ENCODE assay signal across 21 cellular contexts in genomic region chr7:75621124-75621523, GRCh38.
A peak's percentile ranks its signal among the peaks of the same experiment; 100 is the strongest.
DNase-seq lines count a peak whose midpoint lies in the region; ATAC-seq and TF ChIP-seq lines count a peak whose summit lies in the region.
"Had no signal": no experiment of that assay in that cellular context is flagged by ENCODE, and none has a peak within 500 bp of the region (broad histone marks: within the 10 kb centered on the region; RNA-seq: fewer than 3 reads in every experiment).

No MANE protein-coding gene starts in this region.

- no peaks in the 10 kb centered on the region for H3K79me1 ChIP-seq in H9 (ENCODE audit: insufficient read depth, low read depth, low read length, poor library complexity, severe bottlenecking)

- H3K23me2 ChIP-seq in H9 (ENCODE audit: insufficient read length, low read depth, low read length, poor library complexity, severe bottlenecking), result no peaks in the 10 kb centered on the region

- H4K20me1 ChIP-seq in H9 (ENCODE audit: control insufficient read depth, insufficient read depth, insufficient read length), result peaks cover 2% of the 10 kb centered on the region

- peaks cover 34 to 55% (median 52%) of the 10 kb centered on the region in 3 experiments for H3K36me3 Mint-ChIP-seq in H9 (ENCODE audit: insufficient read depth in 1 of 3, low read depth in 3 of 3)
- H3K36me3 Mint-ChIP-seq in natural killer cell treated with Interleukin-12 subunit alpha and Interleukin-12 subunit beta and Interleukin-15 and Interleukin-18, amount 100 ng/mL, for 72 hours, result no peaks in the 10 kb centered on the region

- no peak overlapping the region for H3K18ac ChIP-seq in H9 (ENCODE audit: insufficient read length, low read depth, low read length)

- H2AK5ac ChIP-seq in H9 (ENCODE audit: insufficient read length, low read length), result no peak overlapping the region

- no peak overlapping the region for H2BK12ac ChIP-seq in H9 (ENCODE audit: insufficient read length, low read depth, low read length)

- H2BK15ac ChIP-seq in H9 (ENCODE audit: low read depth, low read length), result no peak overlapping the region

- no peak for ATAC-seq in natural killer cell treated with Interleukin-12 subunit alpha and Interleukin-12 subunit beta and Interleukin-15 and Interleukin-18, amount 100 ng/mL, for 72 hours
- no peak for ATAC-seq in HG02571 (IDR thresholded peaks at IDR 0.05; ENCODE audit: unreplicated experiment)
- ATAC-seq: effector memory CD8-positive, alpha-beta T cell; heart right ventricle; psoas muscle had no signal

- H3K56ac ChIP-seq in H9 (ENCODE audit: insufficient read length, low read depth, low read length), result no peak overlapping the region

- H3K27me3 ChIP-seq in H9 (ENCODE audit: insufficient read depth, low read length), result no peaks in the 10 kb centered on the region
- H3K27me3 ChIP-seq: heart right ventricle had no signal

- H3K4ac ChIP-seq in H9 (ENCODE audit: low read depth, low read length), result no peak overlapping the region

- H4K5ac ChIP-seq in H9 (ENCODE audit: insufficient read length, low read depth, low read length), result no peak overlapping the region

- no peak overlapping the region for H2BK120ac ChIP-seq in H9 (ENCODE audit: low read depth, low read length, poor library complexity, severe bottlenecking)

- no peak overlapping the region for H2AFZ ChIP-seq in H9 (ENCODE audit: low read length)

- no CpG with 5 or more reads among the region's 9 CpGs for WGBS in H9 (ENCODE audit: extremely low coverage, insufficient read length, low lambda C conversion rate)

- no peak overlapping the region for H2BK20ac ChIP-seq in H9 (ENCODE audit: low read depth, low read length, poor library complexity, severe bottlenecking)

- TF ChIP-seq CTCF in H9 (conservative IDR thresholded peaks at IDR 0.05), result no peak

- H2BK5ac ChIP-seq in H9 (ENCODE audit: insufficient read length, low read length), result no peak overlapping the region

- no peak overlapping the region for H4K8ac ChIP-seq in H9 (replicated peaks; ENCODE audit: insufficient read length, low read depth, low read length)

- no peak overlapping the region for H3K9ac ChIP-seq in H9 (ENCODE audit: extremely low read depth, insufficient read length, low read length)

- no peaks in the 10 kb centered on the region; the same call in 1 of the 2 replicates for H3K4me1 ChIP-seq in H9 (ENCODE audit: insufficient read depth, low read length)
- H3K4me1 ChIP-seq: psoas muscle had no signal

- H3K27ac Mint-ChIP-seq in H9, result peak overlapping the region in 2 of 3 experiments; percentile 68 to 89; a peak in 3 of 7 replicates
- H3K27ac Mint-ChIP-seq in natural killer cell treated with Interleukin-12 subunit alpha and Interleukin-12 subunit beta and Interleukin-15 and Interleukin-18, amount 100 ng/mL, for 72 hours, result peak overlapping the region; percentile 83
- H3K27ac Mint-ChIP-seq: stimulated activated naive CD8-positive, alpha-beta T cell treated with anti-CD3 and anti-CD28 coated beads, Interleukin-15, Interleukin-2, amounts not matched to agents 100 ng/mL and 50 ng/mL, for 24 hours had no signal

- H4K91ac ChIP-seq in H9 (ENCODE audit: insufficient read length, low read depth, low read length), result no peak overlapping the region

- DNase-seq in CD1c-positive myeloid dendritic cell (ENCODE audit: extremely low spot score) (peak; percentile 51), H9 (no peak), RPMI8226 (peak; percentile 42), HK-2 (ENCODE audit: unreplicated experiment) (no peak), SIG-M5 (lab: John Stamatoyannopoulos, UW) (no peak), HPDE6-E6E7 (ENCODE audit: extremely low spot score) (no peak)
- no peak for DNase-seq in natural killer cell treated with Interleukin-12 subunit alpha and Interleukin-12 subunit beta and Interleukin-15 and Interleukin-18, amount 100 ng/mL, for 72 hours (ENCODE audit: low spot score)
- DNase-seq: activated CD4-positive, alpha-beta T cell treated with anti-CD3 and anti-CD28 coated beads for 1 hour; activated effector memory CD4-positive, alpha-beta T cell treated with anti-CD3 and anti-CD28 coated beads, Interleukin-2, amount 50 U/mL, for 16 hours; amygdala; effector memory CD8-positive, alpha-beta T cell; heart right ventricle; KG1; NCI-H146; NCI-H345; psoas muscle; Right ventricle myocardium superior; T-helper 2 cell had no signal

- H3K9me3 Mint-ChIP-seq in H9, result no peaks in the 10 kb centered on the region; a peak in 1 of 5 replicates
- H3K9me3 Mint-ChIP-seq in natural killer cell treated with Interleukin-12 subunit alpha and Interleukin-12 subunit beta and Interleukin-15 and Interleukin-18, amount 100 ng/mL, for 72 hours, result no peaks in the 10 kb centered on the region
- H3K9me3 Mint-ChIP-seq: central memory CD8-positive, alpha-beta T cell; effector memory CD8-positive, alpha-beta T cell had no signal

- H3T11ph ChIP-seq in H9 (ENCODE audit: low read length), result no peak overlapping the region

- H3K4me3 Mint-ChIP-seq in H9, result no peak overlapping the region; a peak in 1 of 5 replicates
- peak overlapping the region; percentile 48 for H3K4me3 Mint-ChIP-seq in natural killer cell treated with Interleukin-12 subunit alpha and Interleukin-12 subunit beta and Interleukin-15 and Interleukin-18, amount 100 ng/mL, for 72 hours
- H3K4me3 Mint-ChIP-seq: central memory CD8-positive, alpha-beta T cell; effector memory CD8-positive, alpha-beta T cell; stimulated activated naive CD8-positive, alpha-beta T cell treated with anti-CD3 and anti-CD28 coated beads, Interleukin-15, Interleukin-2, amounts not matched to agents 100 ng/mL and 50 ng/mL, for 24 hours had no signal

- no peak overlapping the region for H3K27ac ChIP-seq in H9 (ENCODE audit: insufficient read length, low read depth, low read length)
- H3K27ac ChIP-seq: psoas muscle had no signal

- no peaks in the 10 kb centered on the region for H3K9me3 ChIP-seq in H9 (ENCODE audit: control insufficient read depth, low read depth, low read length)
- H3K9me3 ChIP-seq: psoas muscle had no signal

- H3K79me2 ChIP-seq in H9 (ENCODE audit: insufficient read depth, low read length), result no peaks in the 10 kb centered on the region

- H3K4me2 ChIP-seq in H9 (ENCODE audit: insufficient read depth, insufficient read length, low read length), result no peak overlapping the region

- no peaks in the 10 kb centered on the region for H3K27me3 Mint-ChIP-seq in H9 (ENCODE audit: low read depth)
- H3K27me3 Mint-ChIP-seq in natural killer cell treated with Interleukin-12 subunit alpha and Interleukin-12 subunit beta and Interleukin-15 and Interleukin-18, amount 100 ng/mL, for 72 hours, result no peaks in the 10 kb centered on the region
- H3K27me3 Mint-ChIP-seq: central memory CD8-positive, alpha-beta T cell; effector memory CD8-positive, alpha-beta T cell; stimulated activated naive CD8-positive, alpha-beta T cell treated with anti-CD3 and anti-CD28 coated beads, Interleukin-15, Interleukin-2, amounts not matched to agents 100 ng/mL and 50 ng/mL, for 24 hours had no signal

- H3K23ac ChIP-seq in H9 (ENCODE audit: insufficient read length, low read depth, low read length), result no peak overlapping the region

- peaks cover 15 to 16% of the 10 kb centered on the region in 2 experiments for H3K4me1 Mint-ChIP-seq in H9
- H3K4me1 Mint-ChIP-seq in natural killer cell treated with Interleukin-12 subunit alpha and Interleukin-12 subunit beta and Interleukin-15 and Interleukin-18, amount 100 ng/mL, for 72 hours (ENCODE audit: low read depth in 2 of 2), result peaks cover 55 to 61% of the 10 kb centered on the region in 2 donors

- H3K14ac ChIP-seq in H9 (ENCODE audit: insufficient read depth, low read length), result no peak overlapping the region

Comparison
In these comparisons a context has a peak if more than half of its experiments do, and no peak if none do; other contexts are left out.
1. DNase-seq: peak in CD1c-positive myeloid dendritic cell (single experiment) and RPMI8226 (single experiment); none in H9 (single experiment), natural killer cell treated with Interleukin-12 subunit alpha and Interleukin-12 subunit beta and Interleukin-15 and Interleukin-18, amount 100 ng/mL, for 72 hours (single experiment), HK-2 (single experiment), SIG-M5 (single experiment) and HPDE6-E6E7 (single experiment).